8 cellular contexts compared by ENCODE assay signal in the genomic region with DNA sequence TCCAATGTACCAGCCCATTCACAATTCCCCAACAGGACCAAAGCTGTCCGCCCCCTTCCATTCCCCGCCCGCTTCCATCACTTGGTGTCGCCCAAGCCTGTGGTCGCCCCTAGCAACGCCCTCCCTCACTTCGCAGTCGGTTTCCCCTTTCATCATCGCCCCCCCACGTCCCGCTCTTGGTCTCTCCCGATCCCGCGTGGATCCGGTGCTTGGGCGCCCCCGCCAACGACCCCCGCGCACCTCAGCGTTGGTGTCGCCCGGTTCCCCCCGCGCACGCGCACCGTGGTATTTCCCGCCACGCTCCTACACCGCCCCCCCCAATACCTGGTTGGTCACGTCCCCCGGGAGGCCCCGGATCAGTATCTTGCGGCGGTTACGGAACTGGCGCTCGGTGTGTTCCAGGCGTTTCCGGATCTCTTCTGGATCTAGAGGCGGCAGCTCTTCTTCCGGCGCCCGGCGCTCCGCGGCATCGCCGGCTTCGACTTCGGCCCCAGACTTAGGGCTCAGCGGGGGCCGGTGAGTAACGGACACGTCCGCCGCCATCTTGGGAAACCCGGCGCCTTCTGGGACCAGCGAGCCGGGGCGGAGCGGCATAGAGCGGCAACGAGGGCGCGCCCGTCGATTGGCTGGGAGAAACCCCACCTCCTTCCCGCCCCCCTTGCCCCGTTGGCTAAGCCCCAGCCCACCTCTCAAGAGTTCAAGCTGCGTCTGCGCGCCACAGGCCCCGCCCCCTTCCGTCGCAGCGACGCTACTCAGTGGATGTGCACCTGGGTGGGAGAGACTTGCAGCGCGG. TPM values are rescaled to one million over a fixed set of nuclear protein-coding genes. Genes with fewer than 3 reads are reported as not detected.
A peak's percentile ranks its signal among the peaks of the same experiment; 100 is the strongest.
DNase-seq lines count a peak whose midpoint lies in the region; ATAC-seq, FAIRE-seq and TF ChIP-seq lines count a peak whose summit lies in the region.

A gene with protein sequence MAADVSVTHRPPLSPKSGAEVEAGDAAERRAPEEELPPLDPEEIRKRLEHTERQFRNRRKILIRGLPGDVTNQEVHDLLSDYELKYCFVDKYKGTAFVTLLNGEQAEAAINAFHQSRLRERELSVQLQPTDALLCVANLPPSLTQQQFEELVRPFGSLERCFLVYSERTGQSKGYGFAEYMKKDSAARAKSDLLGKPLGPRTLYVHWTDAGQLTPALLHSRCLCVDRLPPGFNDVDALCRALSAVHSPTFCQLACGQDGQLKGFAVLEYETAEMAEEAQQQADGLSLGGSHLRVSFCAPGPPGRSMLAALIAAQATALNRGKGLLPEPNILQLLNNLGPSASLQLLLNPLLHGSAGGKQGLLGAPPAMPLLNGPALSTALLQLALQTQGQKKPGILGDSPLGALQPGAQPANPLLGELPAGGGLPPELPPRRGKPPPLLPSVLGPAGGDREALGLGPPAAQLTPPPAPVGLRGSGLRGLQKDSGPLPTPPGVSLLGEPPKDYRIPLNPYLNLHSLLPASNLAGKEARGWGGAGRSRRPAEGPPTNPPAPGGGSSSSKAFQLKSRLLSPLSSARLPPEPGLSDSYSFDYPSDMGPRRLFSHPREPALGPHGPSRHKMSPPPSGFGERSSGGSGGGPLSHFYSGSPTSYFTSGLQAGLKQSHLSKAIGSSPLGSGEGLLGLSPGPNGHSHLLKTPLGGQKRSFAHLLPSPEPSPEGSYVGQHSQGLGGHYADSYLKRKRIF (minus strand): TSS at position 565 of the 793 bp plus-strand sequence. CDS start 22 bp downstream, at position 543.

- FAIRE-seq in GM12892 (lab: Jason Lieb, UNC) (peak; percentile 99), pancreas (lab: Jason Lieb, UNC) (peak; percentile 43)

- H3K4me1 ChIP-seq in pancreas, result peaks cover 6 to 9% (median 8%) of the 10 kb centered on the region in 3 donors
- peaks cover 0 to 30% (median 25%) of the 10 kb centered on the region in 4 donors for H3K4me1 ChIP-seq in tibial artery

- H3K27ac ChIP-seq in pancreas, result peak within 1 kb of the TSS; percentile 76 to 83 (median 82)
- H3K27ac ChIP-seq in tibial artery, result peak within 1 kb of the TSS; percentile 80 to 81

- H3K4me3 ChIP-seq in pancreas (peak within 1 kb of the TSS; percentile 48 to 94 (median 80)), tibial artery (peak within 1 kb of the TSS; percentile 65)

- TF ChIP-seq CTCF in pancreas (IDR thresholded peaks at IDR 0.05), result no peak
- no peak for TF ChIP-seq CTCF in tibial artery (IDR thresholded peaks at IDR 0.05)

- WGBS in pancreas, 2 donors, result 0 to 1% methylated on average over 79 to 82 of the region's 82 CpGs

- ATAC-seq in HG02840 (IDR thresholded peaks at IDR 0.05; ENCODE audit: low FRiP score, unreplicated experiment), result peak; percentile 82
- ATAC-seq in pancreas, result peak; percentile 88 to 96 (median 90)

- peak; percentile 93 for TF ChIP-seq POLR2A in GM12892 (IDR thresholded peaks at IDR 0.05; ENCODE audit: low read depth, low read length)

- no peaks in the 10 kb centered on the region for H3K9me3 ChIP-seq in pancreas
- H3K9me3 ChIP-seq in tibial artery, result no peaks in the 10 kb centered on the region

- no peaks in the 10 kb centered on the region for H3K27me3 ChIP-seq in pancreas
- H3K27me3 ChIP-seq in tibial artery, result no peaks in the 10 kb centered on the region

- DNase-seq in GM12892 (ENCODE audit: insufficient read length) (peak; percentile 99), NCI-H1436 (lab: John Stamatoyannopoulos, UW) (peak; percentile 98), SW480 (ENCODE audit: low spot score) (peak; percentile 97), head of caudate nucleus (peak; percentile 96 to 99 (median 98)), pancreas (peak; percentile 97 to 99 (median 98)), tibial artery (peak; percentile 96 to 99)
- peak; percentile 96 for DNase-seq in activated naive CD8-positive, alpha-beta T cell treated with anti-CD3 and anti-CD28 coated beads, Interleukin-2, amount 50 U/mL, for 16 hours (ENCODE audit: low read depth, low spot score)

- H3K36me3 ChIP-seq in pancreas (peaks cover 4 to 14% (median 10%) of the 10 kb centered on the region in 3 donors), tibial artery (peaks cover 16 to 27% (median 17%) of the 10 kb centered on the region in 3 donors)

- intact Hi-C loops in head of caudate nucleus (cut with DNase I), result loop anchor here (2.0 to 10.0 kb wide), 2 partner anchors 18 to 52 kb away; a partner anchor contains a TSS
- intact Hi-C loops in pancreas (cut with DNase I), result no loop called here
- intact Hi-C loops in tibial artery (cut with DNase I; ENCODE audit: low total_unique reads), result loop anchor here (5.0 kb wide), 1 partner anchor 49 kb away; a partner anchor contains a TSS

RNA-seq across cellular contexts. Expression of the gene that starts here (rescaled TPM):
- 4.1 TPM for polyA plus RNA-seq in GM12892 (2012; ENCODE audit: missing spikeins)
- 10 to 100 TPM in 4 of 6 donors, 1 to 10 TPM in 2; 6.0 to 17.3 (median 13.6) TPM for total RNA-seq in pancreas
- 1 to 10 TPM; 9.4 TPM for polyA plus RNA-seq in pancreas

Comparison
In these comparisons a context has a peak if more than half of its experiments do, and no peak if none do; other contexts are left out.
1. Peak in every context shown above with its lines: DNase-seq, ATAC-seq, H3K4me3 ChIP-seq and H3K27ac ChIP-seq.
2. intact Hi-C loops: an anchor here in head of caudate nucleus (2.0 to 10.0 kb wide) and tibial artery (5.0 kb wide); none called in pancreas.